36 cellular contexts compared by ENCODE assay signal in the genomic region with DNA sequence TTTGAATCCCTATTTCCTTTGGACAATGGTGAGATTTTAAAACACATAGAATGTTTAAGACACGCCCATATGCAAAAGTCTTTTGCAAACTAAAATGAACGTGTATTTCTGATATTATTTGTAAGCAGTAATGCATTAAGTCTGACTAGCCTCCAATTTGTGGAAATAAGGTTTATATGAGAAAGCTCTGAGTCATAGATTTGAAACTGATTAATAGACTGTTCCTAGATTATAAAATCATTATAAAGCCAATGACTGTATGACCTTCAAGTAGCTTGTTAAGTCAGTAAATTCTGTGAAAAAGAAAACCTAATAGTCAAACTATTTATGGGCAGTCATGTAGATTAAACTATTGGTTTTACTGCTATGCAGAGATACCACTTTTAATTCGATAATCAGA. TPM values are rescaled to one million over a fixed set of nuclear protein-coding genes. Genes with fewer than 3 reads are reported as not detected.
"Had no signal": no experiment of that assay in that cellular context is flagged by ENCODE, and none has a peak within 500 bp of the region (broad histone marks: within the 10 kb centered on the region; RNA-seq: fewer than 3 reads in every experiment).

No MANE protein-coding gene starts in this region.

- ATAC-seq: activated CD8-positive, alpha-beta memory T cell treated with anti-CD3 and anti-CD28 coated beads, Interleukin-2, amount 10 ng/mL, durations not matched to agents 7 days and 5 days; activated T-cell treated with anti-CD3 and anti-CD28 coated beads, Interleukin-2, amount 50 U/mL, for 72 hours; activated T-helper 17 cell treated with anti-CD3 and anti-CD28 coated beads, Interleukin-2, amount 50 U/mL, for 72 hours had no signal

- H3K4me3 Mint-ChIP-seq: activated B cell treated with CpG ODN at 0.5 μM for 24 hours; activated CD4-positive, alpha-beta memory T cell treated with anti-CD3 and anti-CD28 coated beads, Interleukin-2, amount 10 ng/mL, durations not matched to agents 7 days and 5 days; activated CD8-positive, alpha-beta memory T cell treated with anti-CD3 and anti-CD28 coated beads, Interleukin-2, amount 10 ng/mL, durations not matched to agents 7 days and 5 days; activated naive CD8-positive, alpha-beta T cell treated with anti-CD3 and anti-CD28 coated beads for 36 hours; activated T-cell treated with anti-CD3 and anti-CD28 coated beads, Interleukin-2, amount 50 U/mL, for 72 hours; activated T-helper 17 cell treated with anti-CD3 and anti-CD28 coated beads, Interleukin-2, amount 50 U/mL, for 72 hours; central memory CD8-positive, alpha-beta T cell had no signal

- H3K36me3 ChIP-seq: cardiac muscle cell, MG63 had no signal

- H3K27ac ChIP-seq: cardiac muscle cell, PC-9, VCaP had no signal

- H3K36me3 Mint-ChIP-seq: activated CD8-positive, alpha-beta memory T cell treated with anti-CD3 and anti-CD28 coated beads, Interleukin-2, amount 10 ng/mL, durations not matched to agents 7 days and 5 days; activated naive CD8-positive, alpha-beta T cell treated with anti-CD3 and anti-CD28 coated beads for 36 hours had no signal

- H3K27me3 ChIP-seq: cardiac muscle cell, MG63 had no signal

- H3K9me3 ChIP-seq: MG63 had no signal

- H3K9me3 Mint-ChIP-seq: activated B cell treated with CpG ODN at 0.5 μM for 24 hours; activated CD4-positive, alpha-beta memory T cell treated with anti-CD3 and anti-CD28 coated beads, Interleukin-2, amount 10 ng/mL, durations not matched to agents 7 days and 5 days; activated naive CD8-positive, alpha-beta T cell treated with anti-CD3 and anti-CD28 coated beads for 36 hours; activated T-helper 17 cell treated with anti-CD3 and anti-CD28 coated beads, Interleukin-2, amount 50 U/mL, for 72 hours had no signal

- H3K27ac Mint-ChIP-seq: activated B cell treated with CpG ODN at 0.5 μM for 24 hours; activated CD4-positive, alpha-beta memory T cell treated with anti-CD3 and anti-CD28 coated beads, Interleukin-2, amount 10 ng/mL, durations not matched to agents 7 days and 5 days; activated CD8-positive, alpha-beta memory T cell treated with anti-CD3 and anti-CD28 coated beads, Interleukin-2, amount 10 ng/mL, durations not matched to agents 7 days and 5 days; activated naive CD8-positive, alpha-beta T cell treated with anti-CD3 and anti-CD28 coated beads for 36 hours; activated T-cell treated with anti-CD3 and anti-CD28 coated beads, Interleukin-2, amount 50 U/mL, for 72 hours; activated T-helper 17 cell treated with anti-CD3 and anti-CD28 coated beads, Interleukin-2, amount 50 U/mL, for 72 hours had no signal

- H3K4me2 ChIP-seq: PC-9 had no signal

- H2AFZ ChIP-seq: PC-9 had no signal

- DNase-seq: activated B cell treated with CpG ODN at 0.5 μM for 24 hours; activated CD4-positive, alpha-beta memory T cell treated with anti-CD3 and anti-CD28 coated beads, Interleukin-2, amount 10 ng/mL, durations not matched to agents 7 days and 5 days; activated CD4-positive, alpha-beta T cell treated with anti-CD3 and anti-CD28 coated beads for 4 hours; activated CD4-positive, CD25-positive, alpha-beta regulatory T cell treated with anti-CD3 and anti-CD28 coated beads, Interleukin-2, amount 50 U/mL, for 72 hours; activated CD8-positive, alpha-beta memory T cell treated with anti-CD3 and anti-CD28 coated beads for 24 hours; activated CD8-positive, alpha-beta memory T cell treated with anti-CD3 and anti-CD28 coated beads, Interleukin-2, amount 10 ng/mL, durations not matched to agents 7 days and 5 days; activated CD8-positive, alpha-beta memory T cell treated with anti-CD3 and anti-CD28 coated beads, Interleukin-2, amount 50 U/mL, for 48 hours; activated effector memory CD4-positive, alpha-beta T cell treated with anti-CD3 and anti-CD28 coated beads, Interleukin-2, amount 50 U/mL, for 16 hours; activated naive CD4-positive, alpha-beta T cell; activated naive CD4-positive, alpha-beta T cell treated with anti-CD3 and anti-CD28 coated beads, Interleukin-2, amount 50 U/mL, for 16 hours; activated naive CD8-positive, alpha-beta T cell treated with anti-CD3 and anti-CD28 coated beads for 36 hours; activated T-cell treated with anti-CD3 and anti-CD28 coated beads, Interleukin-2, amount 50 U/mL, for 72 hours; amniotic stem cell; aorta; Karpas-422; KBM-7; MG63; NCI-H1048; NCI-H1105 treated with DMSO at 0.1 percent for 48 hours; NCI-H1436 treated with DMSO at 0.1 percent for 48 hours; NCI-H1694 treated with DMSO at 0.1 percent for 48 hours; NCI-H2029; NCI-H345; NCI-H524 treated with DMSO at 0.1 percent for 48 hours; NCI-H748 treated with DMSO at 0.1 percent for 48 hours; NK-92 treated with Interleukin-12 subunit alpha and Interleukin-12 subunit beta, amount 100 ng/mL, for 24 hours; PC-9; Right ventricle myocardium superior; SW 1271; T-helper 1 cell; T-helper 2 cell; T-helper 9 cell had no signal

- H3K27me3 Mint-ChIP-seq: activated CD8-positive, alpha-beta memory T cell treated with anti-CD3 and anti-CD28 coated beads, Interleukin-2, amount 10 ng/mL, durations not matched to agents 7 days and 5 days; activated naive CD8-positive, alpha-beta T cell treated with anti-CD3 and anti-CD28 coated beads for 36 hours; activated T-helper 17 cell treated with anti-CD3 and anti-CD28 coated beads, Interleukin-2, amount 50 U/mL, for 72 hours; central memory CD8-positive, alpha-beta T cell had no signal

- H3K4me1 Mint-ChIP-seq: activated B cell treated with CpG ODN at 0.5 μM for 24 hours; activated CD4-positive, alpha-beta memory T cell treated with anti-CD3 and anti-CD28 coated beads, Interleukin-2, amount 10 ng/mL, durations not matched to agents 7 days and 5 days; activated CD8-positive, alpha-beta memory T cell treated with anti-CD3 and anti-CD28 coated beads, Interleukin-2, amount 10 ng/mL, durations not matched to agents 7 days and 5 days; activated naive CD8-positive, alpha-beta T cell treated with anti-CD3 and anti-CD28 coated beads for 36 hours; activated T-helper 17 cell treated with anti-CD3 and anti-CD28 coated beads, Interleukin-2, amount 50 U/mL, for 72 hours; central memory CD8-positive, alpha-beta T cell had no signal

- H3K4me3 ChIP-seq: cardiac muscle cell, MG63, PC-9 had no signal

RNA-seq across cellular contexts. Expression of gene EFEMP1, which starts 12.8 kb away (rescaled TPM):
- total RNA-seq: activated B cell treated with CpG ODN at 0.5 μM for 24 hours; activated CD4-positive, alpha-beta memory T cell treated with anti-CD3 and anti-CD28 coated beads, Interleukin-2, amount 10 ng/mL, durations not matched to agents 7 days and 5 days; activated CD8-positive, alpha-beta memory T cell treated with anti-CD3 and anti-CD28 coated beads, Interleukin-2, amount 10 ng/mL, durations not matched to agents 7 days and 5 days; activated naive CD8-positive, alpha-beta T cell treated with anti-CD3 and anti-CD28 coated beads for 36 hours; activated T-cell treated with anti-CD3 and anti-CD28 coated beads, Interleukin-2, amount 50 U/mL, for 72 hours; activated T-helper 17 cell treated with anti-CD3 and anti-CD28 coated beads, Interleukin-2, amount 50 U/mL, for 72 hours had no signal
